Comparison of ENCODE assay signal across 11 cellular contexts in the genomic region with DNA sequence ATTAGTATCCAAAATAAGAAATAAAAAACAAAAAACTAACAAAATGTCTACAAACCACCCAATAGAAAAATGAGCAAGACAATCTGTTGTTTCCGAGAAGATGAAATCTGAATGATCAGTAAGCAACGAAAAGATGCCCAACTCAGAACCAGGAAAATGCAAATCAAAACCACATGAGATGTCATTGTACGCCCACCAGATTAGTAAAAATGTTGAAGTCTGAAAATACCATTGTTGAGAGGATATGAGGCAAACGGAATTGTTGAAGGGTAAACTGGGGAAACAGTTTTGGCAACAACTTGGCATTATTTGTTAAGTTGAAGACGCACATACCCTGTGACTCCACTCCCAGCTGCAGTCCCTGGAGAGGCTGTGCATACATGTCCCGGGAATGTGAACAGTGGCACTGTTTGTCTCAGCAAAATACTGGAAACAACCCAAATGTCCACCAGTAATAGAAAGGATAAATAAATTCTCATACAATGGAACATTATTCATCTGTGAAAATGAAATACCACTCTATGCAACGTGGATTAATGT. TPM values are rescaled to one million over a fixed set of nuclear protein-coding genes. Genes with fewer than 3 reads are reported as not detected.
DNase-seq lines count a peak whose midpoint lies in the region; ATAC-seq and TF ChIP-seq lines count a peak whose summit lies in the region.
"Had no signal": no experiment of that assay in that cellular context is flagged by ENCODE, and none has a peak within 500 bp of the region (broad histone marks: within the 10 kb centered on the region; RNA-seq: fewer than 3 reads in every experiment).

No MANE protein-coding gene starts in this region.

- H3K9me3 ChIP-seq in heart left ventricle: no peaks in the 10 kb centered on the region

- H3K4me1 Mint-ChIP-seq in activated T-helper 17 cell treated with anti-CD3 and anti-CD28 coated beads, Interleukin-2, amount 50 U/mL, for 72 hours: peaks cover 59% of the 10 kb centered on the region

- intact Hi-C loops in heart left ventricle (cut with DNase I): no loop called here

- H3K27ac Mint-ChIP-seq in activated T-helper 17 cell treated with anti-CD3 and anti-CD28 coated beads, Interleukin-2, amount 50 U/mL, for 72 hours: peak overlapping the region; percentile 100

- H3K36me3 ChIP-seq in heart left ventricle: peaks cover 0 to 35% (median 12%) of the 10 kb centered on the region in 9 donors

- H3K27me3 ChIP-seq in heart left ventricle: no peaks in the 10 kb centered on the region

- TF ChIP-seq CTCF in GM20000 (IDR thresholded peaks at IDR 0.05; ENCODE audit: extremely low read depth, missing control alignments) (no peak), heart left ventricle (IDR thresholded peaks at IDR 0.05) (no peak)

- H3K4me1 ChIP-seq in heart left ventricle: peaks cover 0 to 61% (median 21%) of the 10 kb centered on the region in 12 donors

- WGBS in heart left ventricle, 4 donors: 51 to 65% (median 54%) methylated on average over 7 of the region's 7 CpGs

- peak; percentile 45 for ATAC-seq in activated T-helper 17 cell treated with anti-CD3 and anti-CD28 coated beads, Interleukin-2, amount 50 U/mL, for 72 hours (replicated peaks)
- ATAC-seq in heart left ventricle (peak in 3 of 4 donors; percentile 25 to 69 (median 50)), GM21619 (IDR thresholded peaks at IDR 0.05; ENCODE audit: unreplicated experiment) (no peak)
- ATAC-seq in stimulated activated naive CD8-positive, alpha-beta T cell treated with anti-CD3 and anti-CD28 coated beads, Interleukin-15, Interleukin-2, amounts not matched to agents 100 U/mL and 50 U/mL, for 24 hours: peak; percentile 26
- ATAC-seq: HCT116 had no signal

- no peak for TF ChIP-seq POLR2A in heart left ventricle (IDR thresholded peaks at IDR 0.05)

- DNase-seq in GM20000 (ENCODE audit: low spot score) (peak; percentile 46), heart left ventricle (no peak), GM19240 (ENCODE audit: insufficient read length, low spot score) (no peak), GM19238 (ENCODE audit: insufficient read length, low spot score) (no peak), A172 (ENCODE audit: low spot score) (no peak)
- DNase-seq in stimulated activated naive CD8-positive, alpha-beta T cell treated with anti-CD3 and anti-CD28 coated beads, Interleukin-15, Interleukin-2, amounts not matched to agents 100 U/mL and 50 U/mL, for 24 hours: peak; percentile 44
- DNase-seq: NCI-H2081 treated with DMSO at 0.1 percent for 48 hours had no signal

- H3K27me3 Mint-ChIP-seq in activated T-helper 17 cell treated with anti-CD3 and anti-CD28 coated beads, Interleukin-2, amount 50 U/mL, for 72 hours: no peaks in the 10 kb centered on the region

- peak overlapping the region; percentile 85 for H3K4me3 Mint-ChIP-seq in activated T-helper 17 cell treated with anti-CD3 and anti-CD28 coated beads, Interleukin-2, amount 50 U/mL, for 72 hours

- H3K27ac ChIP-seq in heart left ventricle: peak overlapping the region in 8 of 12 donors; percentile 6 to 85 (median 48)

- H3K36me3 Mint-ChIP-seq in activated T-helper 17 cell treated with anti-CD3 and anti-CD28 coated beads, Interleukin-2, amount 50 U/mL, for 72 hours (ENCODE audit: low read depth): peaks cover 90% of the 10 kb centered on the region

- H3K9me3 Mint-ChIP-seq in activated T-helper 17 cell treated with anti-CD3 and anti-CD28 coated beads, Interleukin-2, amount 50 U/mL, for 72 hours: no peaks in the 10 kb centered on the region

- H3K4me3 ChIP-seq in heart left ventricle: peak overlapping the region in 1 of 12 donors; percentile 0

RNA-seq across cellular contexts. Expression of a gene that starts 10.6 kb away (rescaled TPM):
- total RNA-seq in activated T-helper 17 cell treated with anti-CD3 and anti-CD28 coated beads, Interleukin-2, amount 50 U/mL, for 72 hours: 100 to 1,000 TPM in 1 of 2 donors, 10 to 100 TPM in 1; 62.0 to 135 TPM
- 10 to 100 TPM; 14.5 to 29.2 (median 20.7) TPM for total RNA-seq in heart left ventricle
- 10 to 100 TPM; 26.5 to 28.2 TPM for polyA plus RNA-seq in heart left ventricle
- total RNA-seq in A172 (2014; rRNA removed; shearing (Covaris generic)): 23.8 and 25.1 TPM in 2 replicates

RNA-seq across cellular contexts. Expression of a gene that starts 38.7 kb away (rescaled TPM):
- total RNA-seq in activated T-helper 17 cell treated with anti-CD3 and anti-CD28 coated beads, Interleukin-2, amount 50 U/mL, for 72 hours: not detected
- 1 to 10 TPM in 1 of 9 donors, under 1 TPM in 7, not detected in 1; 0.08 to 1.7 (median 0.21) TPM for total RNA-seq in heart left ventricle
- polyA plus RNA-seq in heart left ventricle: 1 to 10 TPM in 1 of 2 donors, under 1 TPM in 1; 0.32 to 1.1 TPM
- total RNA-seq in A172 (2014; rRNA removed; shearing (Covaris generic)): not detected in 2 replicates
- total RNA-seq: mucosa of gallbladder had no signal

RNA-seq across cellular contexts. Expression of a gene that starts 52.5 kb away (rescaled TPM):
- total RNA-seq in activated T-helper 17 cell treated with anti-CD3 and anti-CD28 coated beads, Interleukin-2, amount 50 U/mL, for 72 hours: not detected
- total RNA-seq in heart left ventricle: over 10,000 TPM in 1 of 9 donors, 1,000 to 10,000 TPM in 8; 2,598 to 10,910 (median 4,655) TPM
- 1,000 to 10,000 TPM; 7,048 to 8,299 TPM for polyA plus RNA-seq in heart left ventricle
- total RNA-seq in A172 (2014; rRNA removed; shearing (Covaris generic)): not detected in 2 replicates

RNA-seq across cellular contexts. Expression of a gene that starts 56.5 kb away (rescaled TPM):
- under 1 TPM in 1 of 2 donors, not detected in 1; 0.40 TPM for total RNA-seq in activated T-helper 17 cell treated with anti-CD3 and anti-CD28 coated beads, Interleukin-2, amount 50 U/mL, for 72 hours
- 1 to 10 TPM in 1 of 9 donors, under 1 TPM in 6, not detected in 2; 0.25 to 1.1 (median 0.53) TPM for total RNA-seq in heart left ventricle
- under 1 TPM; 0.25 to 0.95 TPM for polyA plus RNA-seq in heart left ventricle
- total RNA-seq in A172 (2014; rRNA removed; shearing (Covaris generic)): not detected in 2 replicates

Comparison
In these comparisons a context has a peak if more than half of its experiments do, and no peak if none do; other contexts are left out.
1. DNase-seq: peak in GM20000 (single experiment) and stimulated activated naive CD8-positive, alpha-beta T cell treated with anti-CD3 and anti-CD28 coated beads, Interleukin-15, Interleukin-2, amounts not matched to agents 100 U/mL and 50 U/mL, for 24 hours (single experiment); none in heart left ventricle (0 of 5), GM19240 (single experiment), GM19238 (single experiment) and A172 (single experiment).
2. RNA of a gene that starts 52.5 kb away (total RNA-seq): 2,598 to 10,910 TPM in heart left ventricle; not detected in activated T-helper 17 cell treated with anti-CD3 and anti-CD28 coated beads, Interleukin-2, amount 50 U/mL, for 72 hours and not detected in A172; every median in the first group is over 1,000 times any median in the second.